Comparison of ENCODE assay signal across 1 cellular context in genomic region chr11:64317961-64318693, GRCh38.
TF ChIP-seq lines count a peak whose summit lies in the region.

TSS of gene PRDX5 (plus strand) at chr11:64318121. CDS start at chr11:64318216, 95 bp downstream.

TF ChIP-seq in WTC11, 78 proteins besides CTCF, POLR2A, EP300 and RAD21 (continued from another document):
- TF ChIP-seq IRF1 (CRISPR knock-in tag; IDR thresholded peaks at IDR 0.05) (no peak), GTF2I (CRISPR knock-in tag; conservative IDR thresholded peaks at IDR 0.05) (no peak), ZNF671 (CRISPR knock-in tag; IDR thresholded peaks at IDR 0.05) (no peak), CREM (CRISPR knock-in tag; IDR thresholded peaks at IDR 0.05) (no peak), HMGA2 (CRISPR knock-in tag; IDR thresholded peaks at IDR 0.05) (no peak), SP1 (CRISPR knock-in tag; conservative IDR thresholded peaks at IDR 0.05) (peak; percentile 64; the same call in 1 of the 2 replicates), MYBL2 (CRISPR knock-in tag; IDR thresholded peaks at IDR 0.05) (peak; percentile 70; the same call in 1 of the 2 replicates), TP53 (CRISPR knock-in tag; IDR thresholded peaks at IDR 0.05) (no peak), TCF7 (CRISPR knock-in tag; IDR thresholded peaks at IDR 0.05; ENCODE audit: low read depth) (0 out of 2 replicates have a peak, but pooled peaks have one; percentile 46), NFE2L1 (CRISPR knock-in tag; IDR thresholded peaks at IDR 0.05) (0 out of 2 replicates have a peak, but pooled peaks have one; percentile 12), OVOL2 (CRISPR knock-in tag; IDR thresholded peaks at IDR 0.05; ENCODE audit: borderline replicate concordance) (no peak), TEAD1 (CRISPR knock-in tag; IDR thresholded peaks at IDR 0.05) (no peak)
- TF ChIP-seq, protein P1, sequence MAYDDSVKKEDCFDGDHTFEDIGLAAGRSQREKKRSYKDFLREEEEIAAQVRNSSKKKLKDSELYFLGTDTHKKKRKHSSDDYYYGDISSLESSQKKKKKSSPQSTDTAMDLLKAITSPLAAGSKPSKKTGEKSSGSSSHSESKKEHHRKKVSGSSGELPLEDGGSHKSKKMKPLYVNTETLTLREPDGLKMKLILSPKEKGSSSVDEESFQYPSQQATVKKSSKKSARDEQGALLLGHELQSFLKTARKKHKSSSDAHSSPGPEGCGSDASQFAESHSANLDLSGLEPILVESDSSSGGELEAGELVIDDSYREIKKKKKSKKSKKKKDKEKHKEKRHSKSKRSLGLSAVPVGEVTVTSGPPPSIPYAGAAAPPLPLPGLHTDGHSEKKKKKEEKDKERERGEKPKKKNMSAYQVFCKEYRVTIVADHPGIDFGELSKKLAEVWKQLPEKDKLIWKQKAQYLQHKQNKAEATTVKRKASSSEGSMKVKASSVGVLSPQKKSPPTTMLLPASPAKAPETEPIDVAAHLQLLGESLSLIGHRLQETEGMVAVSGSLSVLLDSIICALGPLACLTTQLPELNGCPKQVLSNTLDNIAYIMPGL (CRISPR knock-in tag; IDR thresholded peaks at IDR 0.05) = 0 out of 2 replicates have a peak, but pooled peaks have one; percentile 35
- TF ChIP-seq, protein P2, sequence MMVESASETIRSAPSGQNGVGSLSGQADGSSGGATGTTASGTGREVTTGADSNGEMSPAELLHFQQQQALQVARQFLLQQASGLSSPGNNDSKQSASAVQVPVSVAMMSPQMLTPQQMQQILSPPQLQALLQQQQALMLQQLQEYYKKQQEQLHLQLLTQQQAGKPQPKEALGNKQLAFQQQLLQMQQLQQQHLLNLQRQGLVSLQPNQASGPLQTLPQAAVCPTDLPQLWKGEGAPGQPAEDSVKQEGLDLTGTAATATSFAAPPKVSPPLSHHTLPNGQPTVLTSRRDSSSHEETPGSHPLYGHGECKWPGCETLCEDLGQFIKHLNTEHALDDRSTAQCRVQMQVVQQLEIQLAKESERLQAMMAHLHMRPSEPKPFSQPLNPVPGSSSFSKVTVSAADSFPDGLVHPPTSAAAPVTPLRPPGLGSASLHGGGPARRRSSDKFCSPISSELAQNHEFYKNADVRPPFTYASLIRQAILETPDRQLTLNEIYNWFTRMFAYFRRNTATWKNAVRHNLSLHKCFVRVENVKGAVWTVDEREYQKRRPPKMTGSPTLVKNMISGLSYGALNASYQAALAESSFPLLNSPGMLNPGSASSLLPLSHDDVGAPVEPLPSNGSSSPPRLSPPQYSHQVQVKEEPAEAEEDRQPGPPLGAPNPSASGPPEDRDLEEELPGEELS (CRISPR knock-in tag; IDR thresholded peaks at IDR 0.05) = peak; percentile 64; the same call in 1 of the 2 replicates
- TF ChIP-seq, protein P3, sequence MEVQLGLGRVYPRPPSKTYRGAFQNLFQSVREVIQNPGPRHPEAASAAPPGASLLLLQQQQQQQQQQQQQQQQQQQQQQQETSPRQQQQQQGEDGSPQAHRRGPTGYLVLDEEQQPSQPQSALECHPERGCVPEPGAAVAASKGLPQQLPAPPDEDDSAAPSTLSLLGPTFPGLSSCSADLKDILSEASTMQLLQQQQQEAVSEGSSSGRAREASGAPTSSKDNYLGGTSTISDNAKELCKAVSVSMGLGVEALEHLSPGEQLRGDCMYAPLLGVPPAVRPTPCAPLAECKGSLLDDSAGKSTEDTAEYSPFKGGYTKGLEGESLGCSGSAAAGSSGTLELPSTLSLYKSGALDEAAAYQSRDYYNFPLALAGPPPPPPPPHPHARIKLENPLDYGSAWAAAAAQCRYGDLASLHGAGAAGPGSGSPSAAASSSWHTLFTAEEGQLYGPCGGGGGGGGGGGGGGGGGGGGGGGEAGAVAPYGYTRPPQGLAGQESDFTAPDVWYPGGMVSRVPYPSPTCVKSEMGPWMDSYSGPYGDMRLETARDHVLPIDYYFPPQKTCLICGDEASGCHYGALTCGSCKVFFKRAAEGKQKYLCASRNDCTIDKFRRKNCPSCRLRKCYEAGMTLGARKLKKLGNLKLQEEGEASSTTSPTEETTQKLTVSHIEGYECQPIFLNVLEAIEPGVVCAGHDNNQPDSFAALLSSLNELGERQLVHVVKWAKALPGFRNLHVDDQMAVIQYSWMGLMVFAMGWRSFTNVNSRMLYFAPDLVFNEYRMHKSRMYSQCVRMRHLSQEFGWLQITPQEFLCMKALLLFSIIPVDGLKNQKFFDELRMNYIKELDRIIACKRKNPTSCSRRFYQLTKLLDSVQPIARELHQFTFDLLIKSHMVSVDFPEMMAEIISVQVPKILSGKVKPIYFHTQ (CRISPR knock-in tag; IDR thresholded peaks at IDR 0.05) = no peak
TF ChIP-seq in WTC11: peak in this region for 11.
